ENCODE assay signal across 14 cellular contexts in the genomic region with DNA sequence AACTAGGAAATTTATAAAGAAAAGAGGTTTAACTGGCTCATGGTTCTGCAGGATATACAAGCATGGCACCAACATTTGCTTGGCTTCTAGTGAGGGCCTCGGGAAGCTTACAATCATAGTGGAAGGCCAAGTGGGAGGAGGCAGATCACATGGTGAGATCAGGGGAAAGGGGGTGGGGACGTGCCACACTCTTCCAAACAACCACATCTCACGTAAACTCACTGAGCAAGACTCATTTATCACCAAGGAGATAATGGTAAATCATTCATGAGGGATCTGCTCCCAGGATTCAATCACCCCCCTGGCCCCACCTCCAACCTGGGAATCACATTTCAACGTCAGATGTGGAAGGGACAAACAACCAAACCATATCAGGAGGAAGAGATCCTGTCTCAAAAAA. TPM values are rescaled to one million over a fixed set of nuclear protein-coding genes. Genes with fewer than 3 reads are reported as not detected.
DNase-seq lines count a peak whose midpoint lies in the region; ATAC-seq and FAIRE-seq lines count a peak whose summit lies in the region.
"Had no signal": no experiment of that assay in that cellular context is flagged by ENCODE, and none has a peak within 500 bp of the region (broad histone marks: within the 10 kb centered on the region; RNA-seq: fewer than 3 reads in every experiment).

No MANE protein-coding gene starts in this region.

- no peak overlapping the region for H3K27ac ChIP-seq in small intestine (ENCODE audit: low read depth in 1 of 2, low read length in 1 of 2)
- H3K27ac ChIP-seq: right atrium auricular region had no signal

- H3K36me3 ChIP-seq in H7 (replicated peaks; ENCODE audit: control insufficient read depth, insufficient read depth, low read length): no peaks in the 10 kb centered on the region; the same call in 1 of the 2 replicates
- peaks cover 0 to 3% of the 10 kb centered on the region in 2 donors for H3K36me3 ChIP-seq in small intestine (ENCODE audit: control insufficient read depth in 2 of 2, insufficient read depth in 2 of 2, low read length in 2 of 2)

- DNase-seq in H7: peak; percentile 20
- DNase-seq in OCI-M1 (lab: John Stamatoyannopoulos, UW): peak; percentile 10
- no peak for DNase-seq in left colon
- peak; percentile 46 for DNase-seq in small intestine
- no peak for DNase-seq in nucleus accumbens (lab: John Stamatoyannopoulos, UW)
- no peak for DNase-seq in left ventricle myocardium superior
- DNase-seq: activated CD8-positive, alpha-beta memory T cell treated with anti-CD3 and anti-CD28 coated beads, Interleukin-2, amount 10 ng/mL, durations not matched to agents 7 days and 5 days; activated naive CD4-positive, alpha-beta T cell; cortex of kidney; DMS53; left cardiac atrium; T-helper 2 cell had no signal

- no peaks in the 10 kb centered on the region for H3K9me3 ChIP-seq in small intestine (ENCODE audit: control insufficient read depth, low read depth)
- H3K9me3 ChIP-seq: right atrium auricular region had no signal

- H3K27me3 ChIP-seq in H7 (ENCODE audit: control insufficient read depth, insufficient read depth, low read length) (no peaks in the 10 kb centered on the region), small intestine (ENCODE audit: control insufficient read depth in 2 of 2, insufficient read depth in 2 of 2, low read length in 2 of 2) (no peaks in the 10 kb centered on the region)
- H3K27me3 ChIP-seq: right atrium auricular region had no signal

- H3K4me1 ChIP-seq in small intestine (ENCODE audit: control insufficient read depth in 2 of 2, insufficient read depth in 1 of 2, low read depth in 1 of 2, low read length in 1 of 2): no peaks in the 10 kb centered on the region

- H3K4me3 ChIP-seq in H7 (ENCODE audit: insufficient read depth, low read depth, low read length): no peak overlapping the region
- no peak overlapping the region for H3K4me3 ChIP-seq in small intestine (ENCODE audit: low read depth in 1 of 2, low read length in 2 of 2)
- H3K4me3 ChIP-seq: right atrium auricular region had no signal

- peak; percentile 78 for ATAC-seq in left colon
- ATAC-seq in left ventricle myocardium superior: no peak
- ATAC-seq in HG03045 (IDR thresholded peaks at IDR 0.05; ENCODE audit: unreplicated experiment): no peak
- ATAC-seq: activated CD8-positive, alpha-beta memory T cell treated with anti-CD3 and anti-CD28 coated beads, Interleukin-2, amount 10 ng/mL, durations not matched to agents 7 days and 5 days; left cardiac atrium had no signal

- no peak for FAIRE-seq in small intestine (lab: Jason Lieb, UNC)

- 14 to 47% (median 20%) methylated on average over 4 of the region's 4 CpGs for WGBS in small intestine, 3 donors

- intact Hi-C loops in left colon (cut with DNase I, micrococcal nuclease): no loop called here
- intact Hi-C loops in left ventricle myocardium superior (cut with micrococcal nuclease): no loop called here

RNA-seq across cellular contexts. Expression of gene NUMB, which starts 35.8 kb away (rescaled TPM):
- total RNA-seq in H7 (2014; rRNA removed; shearing (Covaris generic)): 15.3 and 18.1 TPM in 2 replicates
- total RNA-seq in left colon: 100 to 1,000 TPM; 105 to 114 TPM
- polyA plus RNA-seq in small intestine: 10 to 100 TPM; 38.5 to 69.6 (median 41.3) TPM
- 41.9 TPM for total RNA-seq in left ventricle myocardium superior

Comparison
In these comparisons a context has a peak if more than half of its experiments do, and no peak if none do; other contexts are left out.
1. DNase-seq: peak in H7 (single experiment), OCI-M1 (single experiment) and small intestine (single experiment); none in left colon (0 of 2), nucleus accumbens (0 of 56) and left ventricle myocardium superior (single experiment).